ENCODE assay signal across 26 cellular contexts in the genomic region with DNA sequence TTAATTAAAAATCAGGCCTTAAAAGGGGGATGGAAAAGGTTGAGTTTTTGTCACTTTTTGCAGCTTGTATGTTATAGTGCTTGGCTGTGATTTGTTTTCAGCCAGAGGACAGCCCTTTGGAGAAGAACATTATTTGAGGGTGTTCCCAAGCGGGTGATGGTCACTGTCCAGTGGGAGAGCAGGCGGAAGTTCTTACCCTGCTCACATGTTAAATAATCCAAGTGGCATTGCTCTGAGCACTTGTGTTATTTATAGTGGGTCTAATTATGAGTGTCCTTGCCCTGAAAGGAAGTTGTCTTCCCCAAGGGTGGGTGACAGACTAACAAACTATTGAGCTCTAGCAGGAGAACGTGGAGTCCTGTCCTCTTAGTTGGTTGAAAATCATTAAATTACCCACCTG. TPM values are rescaled to one million over a fixed set of nuclear protein-coding genes. Genes with fewer than 3 reads are reported as not detected.
"Had no signal": no experiment of that assay in that cellular context is flagged by ENCODE, and none has a peak within 500 bp of the region (broad histone marks: within the 10 kb centered on the region; RNA-seq: fewer than 3 reads in every experiment).

No MANE protein-coding gene starts in this region.

- H3K27me3 Mint-ChIP-seq: activated naive CD8-positive, alpha-beta T cell treated with anti-CD3 and anti-CD28 coated beads, Interleukin-2, amount 10 ng/mL, durations not matched to agents 7 days and 5 days; effector memory CD8-positive, alpha-beta T cell; stimulated activated naive B cell treated with anti-CD40 and anti-IgM and Interleukin-4, amounts not matched to agents 10 μg/mL and 1 μg/mL and 100 μg/mL, for 72 hours had no signal

- H3K4me1 Mint-ChIP-seq: activated naive CD8-positive, alpha-beta T cell treated with anti-CD3 and anti-CD28 coated beads, Interleukin-2, amount 10 ng/mL, durations not matched to agents 7 days and 5 days; naive thymus-derived CD8-positive, alpha-beta T cell; stimulated activated naive B cell treated with anti-CD40 and anti-IgM and Interleukin-4, amounts not matched to agents 10 μg/mL and 1 μg/mL and 100 μg/mL, for 72 hours had no signal

- H3K9me3 Mint-ChIP-seq: activated naive CD4-positive, alpha-beta T cell treated with anti-CD3 and anti-CD28 coated beads for 36 hours; activated naive CD8-positive, alpha-beta T cell treated with anti-CD3 and anti-CD28 coated beads, Interleukin-2, amount 10 ng/mL, durations not matched to agents 7 days and 5 days; neural crest cell had no signal

- H3K4me3 ChIP-seq: ascending aorta, gastroesophageal sphincter, smooth muscle cell, stomach, thyroid gland had no signal

- DNase-seq: activated CD4-positive, alpha-beta T cell treated with anti-CD3 and anti-CD28 coated beads for 48 hours; activated CD4-positive, alpha-beta T cell treated with anti-CD3 and anti-CD28 coated beads, Interleukin-2, amount 50 U/mL, for 48 hours; activated CD8-positive, alpha-beta memory T cell treated with anti-CD3 and anti-CD28 coated beads for 24 hours; activated effector memory CD4-positive, alpha-beta T cell treated with Interleukin-2 at 50 U/mL for 16 hours; activated naive CD4-positive, alpha-beta T cell treated with anti-CD3 and anti-CD28 coated beads for 36 hours; activated naive CD8-positive, alpha-beta T cell treated with anti-CD3 and anti-CD28 coated beads, Interleukin-2, amount 10 ng/mL, durations not matched to agents 7 days and 5 days; brain microvascular endothelial cell; caudate nucleus; cortex of kidney; effector memory CD8-positive, alpha-beta T cell; erythroblast; mammary epithelial cell; midbrain; naive thymus-derived CD8-positive, alpha-beta T cell; posterior cingulate gyrus; stimulated activated CD4-positive, alpha-beta T cell treated with anti-CD3 and anti-CD28 coated beads, Interleukin-1b, Interleukin-23, amount 100 ng/mL, for 48 hours; stimulated activated naive B cell treated with anti-CD40 and anti-IgM and Interleukin-4, amounts not matched to agents 10 μg/mL and 1 μg/mL and 100 μg/mL, for 72 hours; stomach; thyroid gland; WERI-Rb-1 had no signal

- H3K4me2 ChIP-seq: smooth muscle cell had no signal

- ATAC-seq: activated CD4-positive, CD25-positive, alpha-beta regulatory T cell treated with anti-CD3 and anti-CD28 coated beads, Interleukin-2, amount 50 U/mL, for 24 hours; effector memory CD8-positive, alpha-beta T cell; gastroesophageal sphincter; naive thymus-derived CD8-positive, alpha-beta T cell; sciatic nerve; stimulated activated naive B cell treated with anti-CD40 and anti-IgM and Interleukin-4, amounts not matched to agents 10 μg/mL and 1 μg/mL and 100 μg/mL, for 72 hours had no signal

- H3K36me3 ChIP-seq: ascending aorta, brain microvascular endothelial cell, gastroesophageal sphincter, stomach, thyroid gland, WERI-Rb-1 had no signal

- H3K27me3 ChIP-seq: ascending aorta, brain microvascular endothelial cell, gastroesophageal sphincter, stomach, thyroid gland had no signal

- H3K4me3 Mint-ChIP-seq: activated naive CD4-positive, alpha-beta T cell treated with anti-CD3 and anti-CD28 coated beads for 36 hours; activated naive CD8-positive, alpha-beta T cell treated with anti-CD3 and anti-CD28 coated beads, Interleukin-2, amount 10 ng/mL, durations not matched to agents 7 days and 5 days; effector memory CD8-positive, alpha-beta T cell; naive thymus-derived CD8-positive, alpha-beta T cell; neural crest cell; stimulated activated naive B cell treated with anti-CD40 and anti-IgM and Interleukin-4, amounts not matched to agents 10 μg/mL and 1 μg/mL and 100 μg/mL, for 72 hours had no signal

- H3K27ac ChIP-seq: ascending aorta, brain microvascular endothelial cell, gastroesophageal sphincter, stomach, thyroid gland, WERI-Rb-1 had no signal

- H3K27ac Mint-ChIP-seq: activated naive CD4-positive, alpha-beta T cell treated with anti-CD3 and anti-CD28 coated beads for 36 hours; activated naive CD8-positive, alpha-beta T cell treated with anti-CD3 and anti-CD28 coated beads, Interleukin-2, amount 10 ng/mL, durations not matched to agents 7 days and 5 days; effector memory CD8-positive, alpha-beta T cell; naive thymus-derived CD8-positive, alpha-beta T cell; stimulated activated naive B cell treated with anti-CD40 and anti-IgM and Interleukin-4, amounts not matched to agents 10 μg/mL and 1 μg/mL and 100 μg/mL, for 72 hours had no signal

- H3K36me3 Mint-ChIP-seq: activated naive CD8-positive, alpha-beta T cell treated with anti-CD3 and anti-CD28 coated beads, Interleukin-2, amount 10 ng/mL, durations not matched to agents 7 days and 5 days; naive thymus-derived CD8-positive, alpha-beta T cell; stimulated activated naive B cell treated with anti-CD40 and anti-IgM and Interleukin-4, amounts not matched to agents 10 μg/mL and 1 μg/mL and 100 μg/mL, for 72 hours had no signal

- H3K9me3 ChIP-seq: ascending aorta, gastroesophageal sphincter, stomach, thyroid gland had no signal

RNA-seq across cellular contexts. Expression of a gene that starts 49.5 kb away (rescaled TPM):
- total RNA-seq: activated naive CD8-positive, alpha-beta T cell treated with anti-CD3 and anti-CD28 coated beads, Interleukin-2, amount 10 ng/mL, durations not matched to agents 7 days and 5 days; ascending aorta; naive thymus-derived CD8-positive, alpha-beta T cell had no signal
